In the genomic region with DNA sequence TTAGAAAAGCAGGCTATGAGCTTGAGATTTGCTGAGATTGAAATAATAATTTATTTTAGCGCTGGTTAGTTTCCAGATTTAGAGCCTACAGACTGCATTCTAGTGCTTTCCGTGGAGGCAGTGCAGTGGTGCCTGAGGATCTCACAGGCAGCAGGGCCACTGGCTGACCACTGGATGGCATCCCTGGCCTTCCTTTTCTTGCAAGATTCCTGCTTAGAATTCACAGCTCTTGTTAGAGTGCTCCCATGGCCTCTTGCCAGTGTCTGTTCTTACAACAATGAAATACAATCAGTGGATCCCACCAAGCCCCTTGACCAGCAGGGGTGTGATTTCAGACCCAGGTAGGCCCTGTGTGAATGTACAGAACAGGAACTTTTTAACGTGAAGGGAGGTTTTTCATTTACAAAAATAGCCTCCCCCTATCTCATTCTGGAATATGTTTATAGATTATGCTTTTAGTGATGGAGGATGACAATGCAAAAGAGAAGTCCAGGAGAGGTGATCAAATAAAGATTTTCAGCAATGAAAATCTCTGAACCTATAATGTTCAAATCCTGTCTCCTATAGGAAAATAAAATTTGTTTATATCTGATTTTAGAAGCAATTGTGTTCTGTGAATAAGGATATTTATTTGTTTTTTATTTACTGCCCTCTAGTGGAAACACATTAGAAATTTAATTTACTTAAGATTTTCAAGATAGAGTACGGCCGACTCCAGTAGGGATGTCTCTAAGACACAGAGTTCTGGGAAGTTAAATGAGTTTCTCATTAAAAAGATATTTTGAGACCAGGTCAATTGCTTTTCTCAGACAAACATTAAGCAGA, we compare ENCODE assay signal across 8 cellular contexts.
DNase-seq lines count a peak whose midpoint lies in the region; ATAC-seq and TF ChIP-seq lines count a peak whose summit lies in the region.

No MANE protein-coding gene starts in this region.

- peak overlapping the region in 3 of 5 experiments; percentile 38 to 93 (median 63) for H3K27ac Mint-ChIP-seq in brain

- no peak overlapping the region for H3K4me2 ChIP-seq in DND-41 (ENCODE audit: insufficient read depth, low read length)

- H3K27me3 Mint-ChIP-seq in brain = peaks cover 4% of the 10 kb centered on the region

- ATAC-seq in DND-41 (ENCODE audit: insufficient read depth, low read depth) (no peak), HG03442 (IDR thresholded peaks at IDR 0.05; ENCODE audit: unreplicated experiment) (no peak)

- H2AFZ ChIP-seq in DND-41 (ENCODE audit: low read depth, low read length) = no peak overlapping the region

- H3K27ac ChIP-seq in DND-41 (ENCODE audit: low read length) (no peak overlapping the region), muscle layer of colon (ENCODE audit: low read depth, low read length) (peak overlapping the region; percentile 51), ovary (no peak overlapping the region), vagina (no peak overlapping the region)

- H3K4me1 ChIP-seq in DND-41 (ENCODE audit: insufficient read depth, low read length) (no peaks in the 10 kb centered on the region), muscle layer of colon (ENCODE audit: insufficient read depth, low read length) (peaks cover 41% of the 10 kb centered on the region), ovary (ENCODE audit: insufficient read depth) (no peaks in the 10 kb centered on the region), vagina (no peaks in the 10 kb centered on the region)

- 28 to 38% (median 32%) methylated on average over 5 of the region's 5 CpGs for WGBS in ovary, 3 donors

- no peaks in the 10 kb centered on the region for H3K79me2 ChIP-seq in DND-41 (ENCODE audit: insufficient read depth, low read length)

- H3K36me3 ChIP-seq in DND-41 (ENCODE audit: insufficient read depth, low read length) (no peaks in the 10 kb centered on the region), muscle layer of colon (ENCODE audit: insufficient read depth, low read length) (no peaks in the 10 kb centered on the region), ovary (no peaks in the 10 kb centered on the region), vagina (no peaks in the 10 kb centered on the region)

- H3K9ac ChIP-seq in DND-41 (ENCODE audit: low read depth, low read length) (no peak overlapping the region), muscle layer of colon (ENCODE audit: low read length) (no peak overlapping the region)

- TF ChIP-seq CTCF in DND-41 (IDR thresholded peaks at IDR 0.05; ENCODE audit: borderline replicate concordance, extremely low read depth, low read length, poor library complexity, severe bottlenecking) (peak; percentile 33), brain (conservative IDR thresholded peaks at IDR 0.05) (peak; percentile 58 to 79), ovary (IDR thresholded peaks at IDR 0.05) (no peak), vagina (IDR thresholded peaks at IDR 0.05) (no peak)

- H3K4me3 Mint-ChIP-seq in brain = no peak overlapping the region

- intact Hi-C loops in ovary (cut with DNase I) (no loop called here), vagina (cut with DNase I) (no loop called here)

- no peak for TF ChIP-seq EP300 in ovary (IDR thresholded peaks at IDR 0.05)

- TF ChIP-seq POLR2A in ovary (IDR thresholded peaks at IDR 0.05) = no peak
- no peak for TF ChIP-seq POLR2A in vagina (IDR thresholded peaks at IDR 0.05)

- H3K4me3 ChIP-seq in DND-41 (ENCODE audit: low read depth in 1 of 2, low read length in 2 of 2) (no peak overlapping the region), muscle layer of colon (ENCODE audit: low read depth in 1 of 2, low read length in 2 of 2) (no peak overlapping the region), ovary (no peak overlapping the region), vagina (no peak overlapping the region)

- H3K9me3 ChIP-seq in DND-41 (ENCODE audit: insufficient read depth, low read length, severe bottlenecking) (no peaks in the 10 kb centered on the region), muscle layer of colon (ENCODE audit: low read length) (no peaks in the 10 kb centered on the region), ovary (no peaks in the 10 kb centered on the region), vagina (no peaks in the 10 kb centered on the region)

- no peaks in the 10 kb centered on the region for H4K20me1 ChIP-seq in DND-41 (ENCODE audit: insufficient read depth, low read length)

- DNase-seq in DND-41 = no peak
- DNase-seq in NCI-H1930 (lab: John Stamatoyannopoulos, UW) = peak; percentile 37 to 42
- DNase-seq in ovary = no peak
- no peak for DNase-seq in vagina (ENCODE audit: extremely low spot score in 2 of 2)
- DNase-seq in A172 (ENCODE audit: low spot score) = no peak

- no peaks in the 10 kb centered on the region for H3K36me3 Mint-ChIP-seq in brain

- peaks cover 0 to 2% (median 0%) of the 10 kb centered on the region in 5 experiments for H3K9me3 Mint-ChIP-seq in brain

- H3K27me3 ChIP-seq in DND-41 (ENCODE audit: insufficient read depth, low read length, poor library complexity) (no peaks in the 10 kb centered on the region), muscle layer of colon (ENCODE audit: control insufficient read depth in 1 of 2, insufficient read depth in 2 of 2, low read length in 2 of 2) (no peaks in the 10 kb centered on the region), ovary (no peaks in the 10 kb centered on the region), vagina (no peaks in the 10 kb centered on the region)

- peaks cover 23% of the 10 kb centered on the region for H3K4me1 Mint-ChIP-seq in brain

Comparison
In these comparisons a context has a peak if more than half of its experiments do, and no peak if none do; other contexts are left out.
1. DNase-seq: peak in NCI-H1930 (2 of 2); none in DND-41 (single experiment), ovary (0 of 5), vagina (0 of 2) and A172 (single experiment).
2. CTCF ChIP-seq: peak in DND-41 (single experiment) and brain (2 of 2); none in ovary (0 of 3) and vagina (0 of 3).